8 cellular contexts compared by ENCODE assay signal in genomic region chr1:112699425-112700144, GRCh38. TPM values are rescaled to one million over a fixed set of nuclear protein-coding genes. Genes with fewer than 3 reads are reported as not detected.
DNase-seq lines count a peak whose midpoint lies in the region; ATAC-seq and TF ChIP-seq lines count a peak whose summit lies in the region.

No MANE protein-coding gene starts in this region.

- peaks cover 40 to 52% (median 45%) of the 10 kb centered on the region in 3 donors for H3K4me1 Mint-ChIP-seq in CD8-positive, alpha-beta memory T cell
- H3K4me1 Mint-ChIP-seq in T-cell = peaks cover 34 to 52% (median 43%) of the 10 kb centered on the region in 3 donors
- H3K4me1 Mint-ChIP-seq in activated T-cell treated with anti-CD3 and anti-CD28 coated beads, Interleukin-2, amount 50 U/mL, for 72 hours (ENCODE audit: low read depth) = peaks cover 45% of the 10 kb centered on the region

- H3K36me3 ChIP-seq in CD8-positive, alpha-beta memory T cell (ENCODE audit: insufficient read depth, low read length) = peaks cover 21% of the 10 kb centered on the region
- H3K36me3 ChIP-seq in hepatocyte (replicated peaks; ENCODE audit: insufficient read depth, low read depth) (no peaks in the 10 kb centered on the region), smooth muscle cell (ENCODE audit: low read depth) (no peaks in the 10 kb centered on the region), mucosa of descending colon (ENCODE audit: low read depth) (no peaks in the 10 kb centered on the region)

- no peaks in the 10 kb centered on the region for H3K27me3 Mint-ChIP-seq in CD8-positive, alpha-beta memory T cell
- H3K27me3 Mint-ChIP-seq in T-cell = no peaks in the 10 kb centered on the region
- H3K27me3 Mint-ChIP-seq in activated T-cell treated with anti-CD3 and anti-CD28 coated beads, Interleukin-2, amount 50 U/mL, for 72 hours (ENCODE audit: low read depth) = no peaks in the 10 kb centered on the region

- peaks cover 0 to 58% (median 4%) of the 10 kb centered on the region in 3 donors for H3K36me3 Mint-ChIP-seq in CD8-positive, alpha-beta memory T cell
- H3K36me3 Mint-ChIP-seq in T-cell = peaks cover 23% of the 10 kb centered on the region
- H3K36me3 Mint-ChIP-seq in activated T-cell treated with anti-CD3 and anti-CD28 coated beads, Interleukin-2, amount 50 U/mL, for 72 hours (ENCODE audit: insufficient read depth in 2 of 2) = peaks cover 3 to 11% of the 10 kb centered on the region in 2 donors

- H2AFZ ChIP-seq in hepatocyte (no peak overlapping the region), smooth muscle cell (ENCODE audit: low read depth) (no peak overlapping the region)

- H3K9me3 ChIP-seq in CD8-positive, alpha-beta memory T cell (ENCODE audit: low read length) = no peaks in the 10 kb centered on the region
- H3K9me3 ChIP-seq in hepatocyte (ENCODE audit: low read depth) (no peaks in the 10 kb centered on the region), smooth muscle cell (replicated peaks; ENCODE audit: low read depth) (no peaks in the 10 kb centered on the region), mucosa of descending colon (no peaks in the 10 kb centered on the region)

- peaks cover 26% of the 10 kb centered on the region for H3K79me2 ChIP-seq in hepatocyte
- H3K79me2 ChIP-seq in smooth muscle cell (ENCODE audit: low read depth) = peaks cover 19% of the 10 kb centered on the region

- peak overlapping the region; percentile 66 for H3K9ac ChIP-seq in smooth muscle cell (ENCODE audit: low read depth)

- H3K9me3 Mint-ChIP-seq in CD8-positive, alpha-beta memory T cell = no peaks in the 10 kb centered on the region
- no peaks in the 10 kb centered on the region for H3K9me3 Mint-ChIP-seq in T-cell
- H3K9me3 Mint-ChIP-seq in activated T-cell treated with anti-CD3 and anti-CD28 coated beads, Interleukin-2, amount 50 U/mL, for 72 hours = no peaks in the 10 kb centered on the region

- 77% methylated on average over 13 of the region's 13 CpGs for WGBS in hepatocyte (ENCODE audit: low lambda C conversion rate, missing lambda C conversion rate)
- WGBS in smooth muscle cell (ENCODE audit: low lambda C conversion rate) = 91% methylated on average over 13 of the region's 13 CpGs

- CTCF ChIA-PET in CD8-positive, alpha-beta memory T cell (lab: Charles Lee) = interaction anchor here (1.0 to 2.3 kb wide), 5 partner anchors 10 to 35 kb away, joined by 3 to 7 read pairs (median 5); partner anchors contain the start of genes MOV10 and PPM1J
- CTCF ChIA-PET in T-cell (lab: Charles Lee) = interaction anchor here in 1 of 2 donors (1.3 kb wide), 1 partner anchor 15 kb away, joined by 3 read pairs; the partner anchor contains the start of gene PPM1J

- H4K20me1 ChIP-seq in hepatocyte (ENCODE audit: insufficient read depth, poor library complexity, severe bottlenecking) = peaks cover 3% of the 10 kb centered on the region
- H4K20me1 ChIP-seq in smooth muscle cell (ENCODE audit: low read depth) = peaks cover 10% of the 10 kb centered on the region

- no peak overlapping the region for H3K4me3 Mint-ChIP-seq in CD8-positive, alpha-beta memory T cell
- no peak overlapping the region for H3K4me3 Mint-ChIP-seq in T-cell
- H3K4me3 Mint-ChIP-seq in activated T-cell treated with anti-CD3 and anti-CD28 coated beads, Interleukin-2, amount 50 U/mL, for 72 hours = no peak overlapping the region

- peak in 1 of 5 donors; percentile 20 for DNase-seq in CD8-positive, alpha-beta memory T cell
- DNase-seq in T-cell (no peak), hepatocyte (ENCODE audit: low spot score) (no peak), smooth muscle cell (lab: John Stamatoyannopoulos, UW; ENCODE audit: unreplicated experiment) (no peak), DMS114 treated with DMSO at 0.1 percent for 48 hours (lab: John Stamatoyannopoulos, UW; ENCODE audit: unreplicated experiment) (no peak), mucosa of descending colon (no peak)
- DNase-seq in activated T-cell treated with anti-CD3 and anti-CD28 coated beads, Interleukin-2, amount 50 U/mL, for 72 hours = no peak

- POLR2A ChIA-PET in CD8-positive, alpha-beta memory T cell (lab: Charles Lee) = no interaction called here
- POLR2A ChIA-PET in T-cell (lab: Charles Lee) = no interaction called here

- H3K4me3 ChIP-seq in CD8-positive, alpha-beta memory T cell (ENCODE audit: low read length) = no peak overlapping the region
- H3K4me3 ChIP-seq in hepatocyte = no peak overlapping the region
- no peak overlapping the region for H3K4me3 ChIP-seq in smooth muscle cell
- no peak overlapping the region for H3K4me3 ChIP-seq in mucosa of descending colon

- H3K27ac Mint-ChIP-seq in CD8-positive, alpha-beta memory T cell = peak overlapping the region; percentile 52 to 96 (median 83)
- H3K27ac Mint-ChIP-seq in T-cell = peak overlapping the region; percentile 83 to 92
- H3K27ac Mint-ChIP-seq in activated T-cell treated with anti-CD3 and anti-CD28 coated beads, Interleukin-2, amount 50 U/mL, for 72 hours = no peak overlapping the region

- peak overlapping the region; percentile 18 for H3K4me2 ChIP-seq in hepatocyte
- H3K4me2 ChIP-seq in smooth muscle cell = no peak overlapping the region

- intact Hi-C loops in mucosa of descending colon (cut with DNase I, micrococcal nuclease) = loop anchor here in 1 of 2 donors (2.0 kb wide), 1 partner anchor 25 kb away; the partner anchor contains the start of gene MOV10

- ATAC-seq in T-cell (replicated peaks in 1 of 4) = no peak
- ATAC-seq in activated T-cell treated with anti-CD3 and anti-CD28 coated beads, Interleukin-2, amount 50 U/mL, for 72 hours (replicated peaks in 1 of 2) = no peak
- ATAC-seq in mucosa of descending colon = no peak
- ATAC-seq in HG02798 (IDR thresholded peaks at IDR 0.05; ENCODE audit: poor library complexity, unreplicated experiment) = no peak

- peaks cover 27% of the 10 kb centered on the region for H3K4me1 ChIP-seq in CD8-positive, alpha-beta memory T cell (ENCODE audit: insufficient read depth, low read length)
- H3K4me1 ChIP-seq in hepatocyte (ENCODE audit: insufficient read depth) = peaks cover 71% of the 10 kb centered on the region
- H3K4me1 ChIP-seq in smooth muscle cell (ENCODE audit: low read depth) = peaks cover 24% of the 10 kb centered on the region
- peaks cover 48% of the 10 kb centered on the region for H3K4me1 ChIP-seq in mucosa of descending colon (ENCODE audit: low read depth)

- TF ChIP-seq CTCF in hepatocyte (IDR thresholded peaks at IDR 0.05; ENCODE audit: poor library complexity) (no peak), smooth muscle cell (IDR thresholded peaks at IDR 0.05; ENCODE audit: borderline replicate concordance, insufficient read depth, poor library complexity, severe bottlenecking) (no peak), mucosa of descending colon (IDR thresholded peaks at IDR 0.05) (no peak)

- H3K27ac ChIP-seq in CD8-positive, alpha-beta memory T cell (ENCODE audit: low read depth, low read length) = peak overlapping the region; percentile 86
- H3K27ac ChIP-seq in hepatocyte (peak overlapping the region; percentile 97), smooth muscle cell (ENCODE audit: low read depth) (peak overlapping the region; percentile 97)

- no peaks in the 10 kb centered on the region for H3K9me2 ChIP-seq in hepatocyte (replicated peaks; ENCODE audit: insufficient read depth)

- H3F3A ChIP-seq in smooth muscle cell (ENCODE audit: low read depth) = peaks cover 35% of the 10 kb centered on the region

- no peaks in the 10 kb centered on the region for H3K27me3 ChIP-seq in CD8-positive, alpha-beta memory T cell (ENCODE audit: insufficient read depth, low read length, poor library complexity, severe bottlenecking)
- H3K27me3 ChIP-seq in hepatocyte (no peaks in the 10 kb centered on the region), smooth muscle cell (ENCODE audit: low read depth) (no peaks in the 10 kb centered on the region)

RNA-seq across cellular contexts. Expression of gene RHOC, which starts 7.3 kb away (rescaled TPM):
- total RNA-seq in CD8-positive, alpha-beta memory T cell = 10 to 100 TPM; 20.3 to 23.0 TPM
- 53.2 TPM for polyA plus RNA-seq in CD8-positive, alpha-beta memory T cell
- total RNA-seq in T-cell = 10 to 100 TPM in 3 of 5 donors, 1 to 10 TPM in 2; 6.0 to 33.2 (median 12.1) TPM
- 340 and 354 TPM in 2 replicates for total RNA-seq in hepatocyte
- polyA plus RNA-seq in hepatocyte = 610 and 612 TPM in 2 replicates
- 270 and 303 TPM in 2 replicates for total RNA-seq in smooth muscle cell
- polyA plus RNA-seq in smooth muscle cell = 518 and 596 TPM in 2 replicates
- total RNA-seq in activated T-cell treated with anti-CD3 and anti-CD28 coated beads, Interleukin-2, amount 50 U/mL, for 72 hours = 10 to 100 TPM; 45.7 to 54.4 TPM
- 100 to 1,000 TPM; 306 to 617 (median 485) TPM for total RNA-seq in mucosa of descending colon

RNA-seq across cellular contexts. Expression of gene PPM1J, which starts 15.5 kb away (rescaled TPM):
- total RNA-seq in CD8-positive, alpha-beta memory T cell = under 1 TPM in 1 of 2 experiments, not detected in 1; 0.33 TPM
- polyA plus RNA-seq in CD8-positive, alpha-beta memory T cell = not detected
- total RNA-seq in T-cell (under 1 TPM; 0.15 to 0.77 (median 0.38) TPM), hepatocyte (0.72 and 0.93 TPM in 2 replicates), smooth muscle cell (0.40 and 1.2 TPM in 2 replicates), mucosa of descending colon (1 to 10 TPM in 2 of 3 donors, under 1 TPM in 1; 0.92 to 1.7 (median 1.1) TPM)
- polyA plus RNA-seq in hepatocyte (1.8 and 1.9 TPM in 2 replicates), smooth muscle cell (4.7 and 5.2 TPM in 2 replicates)
- total RNA-seq in activated T-cell treated with anti-CD3 and anti-CD28 coated beads, Interleukin-2, amount 50 U/mL, for 72 hours = 1 to 10 TPM; 1.2 to 1.3 TPM

RNA-seq across cellular contexts. Expression of gene MOV10, which starts 25.1 kb away (rescaled TPM):
- 10 to 100 TPM; 29.9 to 31.0 TPM for total RNA-seq in CD8-positive, alpha-beta memory T cell
- 33.7 TPM for polyA plus RNA-seq in CD8-positive, alpha-beta memory T cell
- total RNA-seq in T-cell = 100 to 1,000 TPM in 1 of 5 donors, 10 to 100 TPM in 4; 71.0 to 103 (median 86.1) TPM
- 87.7 and 98.2 TPM in 2 replicates for total RNA-seq in hepatocyte
- 133 and 135 TPM in 2 replicates for polyA plus RNA-seq in hepatocyte
- total RNA-seq in smooth muscle cell = 36.9 and 40.4 TPM in 2 replicates
- 56.8 and 60.6 TPM in 2 replicates for polyA plus RNA-seq in smooth muscle cell
- 10 to 100 TPM; 76.8 to 80.8 TPM for total RNA-seq in activated T-cell treated with anti-CD3 and anti-CD28 coated beads, Interleukin-2, amount 50 U/mL, for 72 hours
- 10 to 100 TPM; 66.4 to 85.2 (median 77.6) TPM for total RNA-seq in mucosa of descending colon
